ENCODE assay signal across 8 cellular contexts in genomic region chr15:44286814-44287555, GRCh38.
DNase-seq lines count a peak whose midpoint lies in the region; ATAC-seq and TF ChIP-seq lines count a peak whose summit lies in the region.

No MANE protein-coding gene starts in this region.

- peaks cover 24% of the 10 kb centered on the region for H3K4me1 ChIP-seq in muscle layer of colon (ENCODE audit: insufficient read depth, low read length)

- peak overlapping the region; percentile 100 for H3K9ac ChIP-seq in muscle layer of colon (ENCODE audit: low read length)

- ATAC-seq in GM18505 (IDR thresholded peaks at IDR 0.05; ENCODE audit: unreplicated experiment), result no peak

- in situ Hi-C loops in brain microvascular endothelial cell (cut with HindIII; ENCODE audit: low pct_ligation_motif_present, low sequenced_read_pairs), result no loop called here

- H3K4me3 ChIP-seq in HL-60 (replicated peaks; ENCODE audit: insufficient read depth, low read length) (peak overlapping the region; percentile 96), brain microvascular endothelial cell (ENCODE audit: low read depth, low read length) (peak overlapping the region; percentile 87), muscle layer of colon (ENCODE audit: low read depth in 1 of 2, low read length in 2 of 2) (peak overlapping the region; percentile 75 to 99)

- TF ChIP-seq CTCF in HL-60 (IDR thresholded peaks at IDR 0.05; ENCODE audit: insufficient read depth, low read length) (no peak), brain microvascular endothelial cell (IDR thresholded peaks at IDR 0.05; ENCODE audit: low read depth, low read length, missing control alignments) (no peak), GM10266 (IDR thresholded peaks at IDR 0.05; ENCODE audit: control insufficient read depth, insufficient read depth, low read depth, missing control alignments) (no peak)

- peak; percentile 6 for DNase-seq in AG08395 (ENCODE audit: low spot score)
- no peak for DNase-seq in HL-60 (ENCODE audit: low read depth in 1 of 2, low spot score in 1 of 2)
- DNase-seq in brain microvascular endothelial cell, result no peak
- no peak for DNase-seq in GM10266 (ENCODE audit: extremely low spot score)
- DNase-seq in NCI-H1105 treated with DMSO at 0.1 percent for 48 hours (lab: John Stamatoyannopoulos, UW), result no peak
- no peak for DNase-seq in NCI-H1930 (lab: John Stamatoyannopoulos, UW)

- TF ChIP-seq POLR2A in GM18505 (IDR thresholded peaks at IDR 0.05; ENCODE audit: borderline replicate concordance, extremely low read depth, insufficient read depth, insufficient read length), result no peak

- H3K27me3 ChIP-seq in HL-60 (ENCODE audit: insufficient read depth, poor library complexity, severe bottlenecking) (no peaks in the 10 kb centered on the region), brain microvascular endothelial cell (replicated peaks) (no peaks in the 10 kb centered on the region), muscle layer of colon (ENCODE audit: control insufficient read depth in 1 of 2, insufficient read depth in 2 of 2, low read length in 2 of 2) (no peaks in the 10 kb centered on the region)

- H3K36me3 ChIP-seq in brain microvascular endothelial cell (replicated peaks) (no peaks in the 10 kb centered on the region), muscle layer of colon (ENCODE audit: insufficient read depth, low read length) (no peaks in the 10 kb centered on the region)

- peaks cover 4% of the 10 kb centered on the region for H3K9me3 ChIP-seq in muscle layer of colon (ENCODE audit: low read length)

- H3K27ac ChIP-seq in HL-60 (replicated peaks) (no peak overlapping the region), brain microvascular endothelial cell (no peak overlapping the region), muscle layer of colon (ENCODE audit: low read depth, low read length) (no peak overlapping the region)
